23 cellular contexts compared by ENCODE assay signal in genomic region chr1:74895411-74895810, GRCh38.
"Had no signal": no experiment of that assay in that cellular context is flagged by ENCODE, and none has a peak within 500 bp of the region (broad histone marks: within the 10 kb centered on the region; RNA-seq: fewer than 3 reads in every experiment).

No MANE protein-coding gene starts in this region.

- DNase-seq: IMR-90, MG63, NCI-H1092 treated with DMSO at 0.1 percent for 48 hours, NCI-H1436, NCI-H187, NCI-H2029, NCI-H2081 treated with DMSO at 0.1 percent for 48 hours, NCI-H345, NCI-H446 treated with DMSO at 0.1 percent for 48 hours, NCI-H510A treated with DMSO at 0.1 percent for 48 hours, NCI-H526, Right ventricle myocardium superior, RPMI8226, SIG-M5, SK-N-SH, SW 1271, T-cell had no signal

- H3K9me2 ChIP-seq: SK-N-SH had no signal

- H3K4me1 Mint-ChIP-seq: T-cell had no signal

- H3K9ac ChIP-seq: KMS-11, SK-N-SH had no signal

- H3K9me3 ChIP-seq: MG63, SJSA1, SK-N-SH had no signal

- FAIRE-seq: HepG2, K562, RCC 7860 had no signal

- H3K27me3 ChIP-seq: MG63, SJSA1 had no signal

- H3K4me1 ChIP-seq: SJSA1 had no signal

- H3K27ac ChIP-seq: KMS-11, SJSA1 had no signal

- H3K27me3 Mint-ChIP-seq: T-cell had no signal

- H3K4me2 ChIP-seq: KMS-11, SK-N-SH had no signal

- H3K4me3 ChIP-seq: K562, MG63, SJSA1 had no signal

- H3K36me3 ChIP-seq: MG63, SJSA1 had no signal

- H3K36me3 Mint-ChIP-seq: T-cell had no signal

- H3K4me3 Mint-ChIP-seq: T-cell; T-helper 1 cell treated with Interleukin-12 subunit alpha and Interleukin-12 subunit beta and Interleukin-4 antibody, amounts not matched to agents 30 μg/mL and 1 μg/mL, for 36 hours had no signal

- H3K27ac Mint-ChIP-seq: T-cell; T-helper 1 cell treated with Interleukin-12 subunit alpha and Interleukin-12 subunit beta and Interleukin-4 antibody, amounts not matched to agents 30 μg/mL and 1 μg/mL, for 36 hours had no signal

- ATAC-seq: HepG2, K562, T-cell had no signal
